In genomic region chr6:10404799-10405524, GRCh38 we compare ENCODE assay signal across 8 cellular contexts. TPM values are rescaled to one million over a fixed set of nuclear protein-coding genes. Genes with fewer than 3 reads are reported as not detected.
DNase-seq lines count a peak whose midpoint lies in the region; ATAC-seq and TF ChIP-seq lines count a peak whose summit lies in the region.

No MANE protein-coding gene starts in this region.

- peak overlapping the region; percentile 51 for H3K4me3 Mint-ChIP-seq in activated naive CD8-positive, alpha-beta T cell treated with anti-CD3 and anti-CD28 coated beads for 36 hours

- peaks cover 11% of the 10 kb centered on the region for H3K4me1 ChIP-seq in lower lobe of right lung

- no peak overlapping the region for H3K27ac ChIP-seq in lower lobe of right lung

- CTCF ChIA-PET in HEK293T (lab: Yijun Ruan, JAX): interaction anchor here (0.6 to 0.9 kb wide), 3 partner anchors 10 to 638 kb away, joined by 3 to 4 read pairs (median 4); partner anchors contain the start of gene TFAP2A

- peaks cover 9% of the 10 kb centered on the region for H3K4me1 Mint-ChIP-seq in activated naive CD8-positive, alpha-beta T cell treated with anti-CD3 and anti-CD28 coated beads for 36 hours

- H3K4me3 ChIP-seq in AG09309 (ENCODE audit: control insufficient read depth, low read depth, low read length) (peak overlapping the region; percentile 75), lower lobe of right lung (peak overlapping the region; percentile 60)

- no peak overlapping the region for H3K27ac Mint-ChIP-seq in activated naive CD8-positive, alpha-beta T cell treated with anti-CD3 and anti-CD28 coated beads for 36 hours

- H3K27me3 ChIP-seq in lower lobe of right lung (ENCODE audit: low read depth): peaks cover 66% of the 10 kb centered on the region

- intact Hi-C loops in lower lobe of right lung (cut with DNase I): no loop called here
- intact Hi-C loops in left colon (cut with DNase I, micrococcal nuclease): no loop called here

- POLR2A ChIA-PET in HEK293T (lab: Yijun Ruan, JAX): interaction anchor here (1.1 to 3.4 kb wide), 2 partner anchors 9 to 15 kb away, joined by 4 to 52 read pairs; partner anchors contain the start of gene TFAP2A

- ATAC-seq in lower lobe of right lung (no peak), left colon (no peak)

- peaks cover 10% of the 10 kb centered on the region for H3K36me3 Mint-ChIP-seq in activated naive CD8-positive, alpha-beta T cell treated with anti-CD3 and anti-CD28 coated beads for 36 hours

- peaks cover 43% of the 10 kb centered on the region for H3K9me3 Mint-ChIP-seq in activated naive CD8-positive, alpha-beta T cell treated with anti-CD3 and anti-CD28 coated beads for 36 hours

- DNase-seq in AG09309 (ENCODE audit: low read depth): no peak
- DNase-seq in HEK293T (ENCODE audit: extremely low spot score): no peak
- DNase-seq in activated naive CD8-positive, alpha-beta T cell treated with anti-CD3 and anti-CD28 coated beads for 36 hours: no peak
- no peak for DNase-seq in lower lobe of right lung
- DNase-seq in D341Med (ENCODE audit: low spot score): no peak
- DNase-seq in NCI-H2171 treated with DMSO at 0.1 percent for 48 hours (lab: John Stamatoyannopoulos, UW): no peak
- DNase-seq in cerebellum (ENCODE audit: low spot score): no peak
- DNase-seq in left colon: no peak

- TF ChIP-seq CTCF in AG09309 (IDR thresholded peaks at IDR 0.05; ENCODE audit: control insufficient read depth, insufficient read depth, low read depth, low read length, missing control alignments) (no peak), lower lobe of right lung (IDR thresholded peaks at IDR 0.05) (no peak)

- peaks cover 3% of the 10 kb centered on the region for H3K9me3 ChIP-seq in lower lobe of right lung

- H3K27me3 Mint-ChIP-seq in activated naive CD8-positive, alpha-beta T cell treated with anti-CD3 and anti-CD28 coated beads for 36 hours: peaks cover 92% of the 10 kb centered on the region

- no peaks in the 10 kb centered on the region for H3K36me3 ChIP-seq in lower lobe of right lung

TF ChIP-seq in HEK293T, 16 proteins besides CTCF, POLR2A, EP300 and RAD21:
- TF ChIP-seq SP1 (IDR thresholded peaks at IDR 0.05) (no peak), L3MBTL2 (conservative IDR thresholded peaks at IDR 0.05) (peak; percentile 56; the same call in 1 of the 2 replicates), ARNT (IDR thresholded peaks at IDR 0.05) (no peak), LEF1 (IDR thresholded peaks at IDR 0.05; ENCODE audit: borderline replicate concordance) (no peak), SUZ12 (IDR thresholded peaks at IDR 0.05) (no peak), HDGF (IDR thresholded peaks at IDR 0.05; ENCODE audit: borderline replicate concordance) (no peak), CTBP1 (IDR thresholded peaks at IDR 0.05; ENCODE audit: borderline replicate concordance) (no peak), ZNF384 (IDR thresholded peaks at IDR 0.05) (no peak), BHLHE40 (IDR thresholded peaks at IDR 0.05; ENCODE audit: borderline replicate concordance) (no peak), PKNOX1 (IDR thresholded peaks at IDR 0.05) (peak; percentile 58; the same call in 1 of the 2 replicates), TARDBP (IDR thresholded peaks at IDR 0.05) (no peak), FOXA1 (IDR thresholded peaks at IDR 0.05) (no peak)

RNA-seq across cellular contexts. Expression of gene TFAP2A, which starts 9.9 kb away (rescaled TPM):
- total RNA-seq in activated naive CD8-positive, alpha-beta T cell treated with anti-CD3 and anti-CD28 coated beads for 36 hours: under 1 TPM in 1 of 2 experiments, not detected in 1; 0.10 TPM
- total RNA-seq in lower lobe of right lung (0.47 TPM), cerebellum (17.1 TPM), left colon (under 1 TPM; 0.20 to 0.55 TPM)

Comparison
In these comparisons a context has a peak if more than half of its experiments do, and no peak if none do; other contexts are left out.
1. RNA of gene TFAP2A, which starts 9.9 kb away (total RNA-seq): 17.1 TPM in cerebellum (single experiment); 0.20 to 0.55 TPM in left colon, 0.47 TPM in lower lobe of right lung (single experiment) and 0.10 TPM in activated naive CD8-positive, alpha-beta T cell treated with anti-CD3 and anti-CD28 coated beads for 36 hours; every median in the first group is over 10 times any median in the second.